Comparison of ENCODE assay signal across 10 cellular contexts in the genomic region with DNA sequence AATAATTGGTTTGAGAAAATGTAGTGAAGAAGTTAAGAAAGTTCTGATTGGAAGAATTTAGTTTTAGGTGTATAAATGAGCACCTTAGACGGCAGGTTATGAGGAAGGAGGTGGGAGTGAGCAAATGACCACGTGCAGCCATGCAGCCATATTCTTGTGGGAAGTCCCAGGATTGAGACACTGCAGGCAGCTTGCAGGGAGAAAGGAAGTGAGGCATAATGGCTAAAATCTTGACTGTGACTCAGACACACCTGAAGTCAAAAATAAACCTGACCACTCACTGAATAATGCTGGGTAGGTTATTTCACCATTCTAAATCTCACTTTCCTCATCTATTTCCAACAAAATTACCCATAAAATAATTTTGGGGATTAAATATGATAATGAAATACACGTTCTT. TPM values are rescaled to one million over a fixed set of nuclear protein-coding genes. Genes with fewer than 3 reads are reported as not detected.
DNase-seq lines count a peak whose midpoint lies in the region; ATAC-seq, FAIRE-seq and TF ChIP-seq lines count a peak whose summit lies in the region.
"Had no signal": no experiment of that assay in that cellular context is flagged by ENCODE, and none has a peak within 500 bp of the region (broad histone marks: within the 10 kb centered on the region; RNA-seq: fewer than 3 reads in every experiment).

No MANE protein-coding gene starts in this region.

- POLR2A ChIA-PET in MCF 10A (lab: Yijun Ruan, JAX) = interaction anchor here (0.6 to 5.4 kb wide), 10 partner anchors 10 to 377 kb away, joined by 3 to 117 read pairs (median 18); partner anchors contain the start of genes DSE and TSPYL1

- H3K36me3 Mint-ChIP-seq in MCF 10A (ENCODE audit: insufficient read depth, unreplicated experiment) (no peaks in the 10 kb centered on the region), endothelial cell (ENCODE audit: low read depth, unreplicated experiment) (no peaks in the 10 kb centered on the region)
- H3K36me3 Mint-ChIP-seq in stimulated activated memory B cell treated with anti-CD40 and anti-IgM and Interleukin-4, amounts not matched to agents 10 μg/mL and 1 μg/mL and 100 μg/mL, for 72 hours = peaks cover 3% of the 10 kb centered on the region
- H3K36me3 Mint-ChIP-seq: CD4-positive, CD25-positive, alpha-beta regulatory T cell; natural killer cell had no signal

- CTCF ChIA-PET in MCF 10A (lab: Yijun Ruan, JAX) = no interaction called here

- DNase-seq in MCF 10A (ENCODE audit: unreplicated experiment) = peak; percentile 96
- DNase-seq in breast epithelium (ENCODE audit: low spot score in 2 of 2) = no peak
- DNase-seq in ascending aorta (ENCODE audit: low spot score in 2 of 2) = peak in 1 of 2 donors; percentile 67
- no peak for DNase-seq in endothelial cell (ENCODE audit: low spot score)
- no peak for DNase-seq in T-helper 1 cell
- no peak for DNase-seq in D721Med (ENCODE audit: insufficient read length, low spot score)
- DNase-seq: CD4-positive, CD25-positive, alpha-beta regulatory T cell; natural killer cell had no signal

- peak; percentile 52 for ATAC-seq in HG03135 (IDR thresholded peaks at IDR 0.05; ENCODE audit: unreplicated experiment)
- ATAC-seq in stimulated activated memory B cell treated with anti-CD40 and anti-IgM and Interleukin-4, amounts not matched to agents 10 μg/mL and 1 μg/mL and 100 μg/mL, for 72 hours = peak; percentile 77

- H3K27me3 Mint-ChIP-seq in MCF 10A (ENCODE audit: insufficient read depth, unreplicated experiment) (no peaks in the 10 kb centered on the region), endothelial cell (ENCODE audit: unreplicated experiment) (peaks cover 2% of the 10 kb centered on the region)
- H3K27me3 Mint-ChIP-seq in stimulated activated memory B cell treated with anti-CD40 and anti-IgM and Interleukin-4, amounts not matched to agents 10 μg/mL and 1 μg/mL and 100 μg/mL, for 72 hours = no peaks in the 10 kb centered on the region
- H3K27me3 Mint-ChIP-seq: CD4-positive, CD25-positive, alpha-beta regulatory T cell had no signal

- no peaks in the 10 kb centered on the region for H3K9me3 ChIP-seq in breast epithelium
- H3K9me3 ChIP-seq in ascending aorta = no peaks in the 10 kb centered on the region

- H3K9me3 Mint-ChIP-seq in MCF 10A (ENCODE audit: unreplicated experiment) (no peaks in the 10 kb centered on the region), endothelial cell (ENCODE audit: unreplicated experiment) (no peaks in the 10 kb centered on the region)
- no peaks in the 10 kb centered on the region for H3K9me3 Mint-ChIP-seq in stimulated activated memory B cell treated with anti-CD40 and anti-IgM and Interleukin-4, amounts not matched to agents 10 μg/mL and 1 μg/mL and 100 μg/mL, for 72 hours
- H3K9me3 Mint-ChIP-seq: CD4-positive, CD25-positive, alpha-beta regulatory T cell; natural killer cell had no signal

- TF ChIP-seq POLR2A in breast epithelium (IDR thresholded peaks at IDR 0.05) = no peak

- no peak for TF ChIP-seq CTCF in MCF 10A (IDR thresholded peaks at IDR 0.05; ENCODE audit: unreplicated experiment)
- no peak for TF ChIP-seq CTCF in breast epithelium (IDR thresholded peaks at IDR 0.05)
- no peak for TF ChIP-seq CTCF in ascending aorta (IDR thresholded peaks at IDR 0.05)
- TF ChIP-seq CTCF in endothelial cell (IDR thresholded peaks at IDR 0.05; ENCODE audit: unreplicated experiment) = no peak
- TF ChIP-seq CTCF in D721Med (IDR thresholded peaks at IDR 0.05; ENCODE audit: insufficient read depth, missing control alignments) = no peak

- no peak for FAIRE-seq in D721Med (lab: Jason Lieb, UNC)

- peak overlapping the region; percentile 89 for H3K27ac Mint-ChIP-seq in MCF 10A (ENCODE audit: low read depth, unreplicated experiment)
- peak overlapping the region; percentile 81 for H3K27ac Mint-ChIP-seq in stimulated activated memory B cell treated with anti-CD40 and anti-IgM and Interleukin-4, amounts not matched to agents 10 μg/mL and 1 μg/mL and 100 μg/mL, for 72 hours
- no peak overlapping the region for H3K27ac Mint-ChIP-seq in endothelial cell (ENCODE audit: unreplicated experiment)
- H3K27ac Mint-ChIP-seq: natural killer cell had no signal

- H3K27ac ChIP-seq in breast epithelium (no peak overlapping the region), ascending aorta (peak overlapping the region; percentile 65 to 74)

- H3K4me3 Mint-ChIP-seq in MCF 10A (ENCODE audit: unreplicated experiment) (peak overlapping the region; percentile 50), endothelial cell (ENCODE audit: unreplicated experiment) (no peak overlapping the region)
- H3K4me3 Mint-ChIP-seq in stimulated activated memory B cell treated with anti-CD40 and anti-IgM and Interleukin-4, amounts not matched to agents 10 μg/mL and 1 μg/mL and 100 μg/mL, for 72 hours = peak overlapping the region; percentile 69
- H3K4me3 Mint-ChIP-seq: CD4-positive, CD25-positive, alpha-beta regulatory T cell; natural killer cell had no signal

- peaks cover 56% of the 10 kb centered on the region for H3K4me1 Mint-ChIP-seq in MCF 10A (ENCODE audit: insufficient read depth, unreplicated experiment)
- peaks cover 69% of the 10 kb centered on the region for H3K4me1 Mint-ChIP-seq in stimulated activated memory B cell treated with anti-CD40 and anti-IgM and Interleukin-4, amounts not matched to agents 10 μg/mL and 1 μg/mL and 100 μg/mL, for 72 hours
- H3K4me1 Mint-ChIP-seq in endothelial cell (ENCODE audit: unreplicated experiment) = peaks cover 13% of the 10 kb centered on the region

- H3K4me1 ChIP-seq in breast epithelium (no peaks in the 10 kb centered on the region), ascending aorta (peaks cover 0 to 29% of the 10 kb centered on the region in 2 donors)

- BruUV-seq in MCF 10A (replicated peaks; lab: Mats Ljungman, UMichigan) = no TSS peak

- H3K4me3 ChIP-seq in breast epithelium (no peak overlapping the region), ascending aorta (no peak overlapping the region)

- intact Hi-C loops in MCF 10A (cut with micrococcal nuclease) = loop anchor here (1.0 kb wide), 1 partner anchor 15 kb away; no protein-coding TSS in a partner anchor
- intact Hi-C loops in breast epithelium (cut with DNase I; ENCODE audit: low total_unique reads) = no loop called here
- intact Hi-C loops in ascending aorta (cut with DNase I) = no loop called here

- H3K36me3 ChIP-seq in breast epithelium (no peaks in the 10 kb centered on the region), ascending aorta (no peaks in the 10 kb centered on the region)

- H3K27me3 ChIP-seq in breast epithelium (no peaks in the 10 kb centered on the region), ascending aorta (no peaks in the 10 kb centered on the region)

RNA-seq across cellular contexts. Expression of gene DSE, which starts 16.6 kb away (rescaled TPM):
- total RNA-seq in MCF 10A (2022) (66.0 and 86.5 TPM in 2 replicates), breast epithelium (100 to 1,000 TPM in 1 of 3 donors, 10 to 100 TPM in 2; 40.6 to 133 (median 50.9) TPM), ascending aorta (27.6 TPM), endothelial cell (ENCODE audit: unreplicated experiment) (26.5 TPM)

Comparison
In these comparisons a context has a peak if more than half of its experiments do, and no peak if none do; other contexts are left out.
1. H3K27ac ChIP-seq: peak in ascending aorta (2 of 2); none in breast epithelium (0 of 2).